ENCODE assay signal across 24 cellular contexts in genomic region chr3:81426826-81427565, GRCh38.
"Had no signal": no experiment of that assay in that cellular context is flagged by ENCODE, and none has a peak within 500 bp of the region (broad histone marks: within the 10 kb centered on the region; RNA-seq: fewer than 3 reads in every experiment).

No MANE protein-coding gene starts in this region.

- H3K36me3 ChIP-seq: adrenal gland, ascending aorta, brain microvascular endothelial cell, colonic mucosa, esophagus squamous epithelium, gastroesophageal sphincter, lower lobe of right lung, neural progenitor cell, stomach, suprapubic skin, tibial nerve, WERI-Rb-1 had no signal

- H3K27me3 ChIP-seq: adrenal gland, ascending aorta, brain microvascular endothelial cell, colonic mucosa, dorsolateral prefrontal cortex, esophagus squamous epithelium, gastroesophageal sphincter, neural progenitor cell, stomach, suprapubic skin, tibial nerve had no signal

- H3K27ac ChIP-seq: adrenal gland, ascending aorta, brain microvascular endothelial cell, colonic mucosa, dorsolateral prefrontal cortex, esophagus squamous epithelium, gastroesophageal sphincter, lower lobe of right lung, neural progenitor cell, stomach, suprapubic skin, tibial nerve, WERI-Rb-1 had no signal

- H3K4me2 ChIP-seq: neural progenitor cell had no signal

- H3K4me1 ChIP-seq: adrenal gland, ascending aorta, colonic mucosa, esophagus squamous epithelium, gastroesophageal sphincter, lower lobe of right lung, stomach, suprapubic skin, tibial nerve had no signal

- H3K9me3 ChIP-seq: adrenal gland, ascending aorta, colonic mucosa, esophagus squamous epithelium, gastroesophageal sphincter, lower lobe of right lung, stomach, suprapubic skin, tibial nerve had no signal

- H3K4me3 ChIP-seq: adrenal gland, ascending aorta, colonic mucosa, dorsolateral prefrontal cortex, esophagus squamous epithelium, gastroesophageal sphincter, lower lobe of right lung, neural progenitor cell, stomach, suprapubic skin, tibial nerve had no signal

- DNase-seq: activated CD4-positive, alpha-beta T cell treated with anti-CD3 and anti-CD28 coated beads for 1 hour; activated CD4-positive, alpha-beta T cell treated with anti-CD3 and anti-CD28 coated beads, Interleukin-2, amount 50 U/mL, for 1 hour; activated CD8-positive, alpha-beta T cell treated with anti-CD3 and anti-CD28 coated beads, Interleukin-2, amount 10 ng/mL, durations not matched to agents 7 days and 5 days; adrenal gland; brain microvascular endothelial cell; colonic mucosa; dorsolateral prefrontal cortex; effector memory CD8-positive, alpha-beta T cell; esophagus squamous epithelium; head of caudate nucleus; hypothalamus; immature natural killer cell; lower lobe of right lung; naive thymus-derived CD8-positive, alpha-beta T cell; posterior cingulate gyrus; small intestine; stimulated activated CD4-positive, alpha-beta T cell treated with anti-CD3 and anti-CD28 coated beads, Interleukin-15, amount 100 ng/mL, for 24 hours; stomach; WERI-Rb-1 had no signal

- H2AFZ ChIP-seq: neural progenitor cell had no signal
